9 cellular contexts compared by ENCODE assay signal in genomic region chr6:11096109-11096508, GRCh38. TPM values are rescaled to one million over a fixed set of nuclear protein-coding genes. Genes with fewer than 3 reads are reported as not detected.
A peak's percentile ranks its signal among the peaks of the same experiment; 100 is the strongest.
DNase-seq lines count a peak whose midpoint lies in the region; ATAC-seq lines count a peak whose summit lies in the region.
"Had no signal": no experiment of that assay in that cellular context is flagged by ENCODE, and none has a peak within 500 bp of the region (broad histone marks: within the 10 kb centered on the region; RNA-seq: fewer than 3 reads in every experiment).

No MANE protein-coding gene starts in this region.

- peaks cover under 1% of the 10 kb centered on the region for H3K27me3 Mint-ChIP-seq in activated T-helper 2 cell treated with anti-CD3 and anti-CD28 coated beads, Interferon-gamma antibody, Interleukin-2, Interleukin-4, amounts not matched to agents 10 μg/mL and 5 μg/mL and 100 μg/mL, durations not matched to agents 14 hours and 24 hours and 36 hours (ENCODE audit: low read depth)
- H3K27me3 Mint-ChIP-seq: B cell had no signal

- DNase-seq in NCI-H146 (lab: John Stamatoyannopoulos, UW), result peak; percentile 15
- no peak for DNase-seq in NCI-H146 treated with DMSO at 0.1 percent for 48 hours (lab: John Stamatoyannopoulos, UW; ENCODE audit: unreplicated experiment)
- DNase-seq in M059J (ENCODE audit: low read depth), result peak; percentile 36
- DNase-seq in activated T-helper 2 cell treated with anti-CD3 and anti-CD28 coated beads, Interferon-gamma antibody, Interleukin-2, Interleukin-4, amounts not matched to agents 10 μg/mL and 5 μg/mL and 100 μg/mL, durations not matched to agents 14 hours and 24 hours and 36 hours (ENCODE audit: low spot score), result no peak
- DNase-seq in kidney glomerular epithelial cell (lab: John Stamatoyannopoulos, UW), result peak; percentile 4
- no peak for DNase-seq in NCI-H1105 (lab: John Stamatoyannopoulos, UW)

- no peak overlapping the region for H3K4me3 Mint-ChIP-seq in activated T-helper 2 cell treated with anti-CD3 and anti-CD28 coated beads, Interferon-gamma antibody, Interleukin-2, Interleukin-4, amounts not matched to agents 10 μg/mL and 5 μg/mL and 100 μg/mL, durations not matched to agents 14 hours and 24 hours and 36 hours (ENCODE audit: low read depth)
- H3K4me3 Mint-ChIP-seq: B cell had no signal

- H3K27ac Mint-ChIP-seq in activated T-helper 2 cell treated with anti-CD3 and anti-CD28 coated beads, Interferon-gamma antibody, Interleukin-2, Interleukin-4, amounts not matched to agents 10 μg/mL and 5 μg/mL and 100 μg/mL, durations not matched to agents 14 hours and 24 hours and 36 hours, result peak overlapping the region; percentile 4
- H3K27ac Mint-ChIP-seq: B cell had no signal

- H3K9me3 Mint-ChIP-seq in activated T-helper 2 cell treated with anti-CD3 and anti-CD28 coated beads, Interferon-gamma antibody, Interleukin-2, Interleukin-4, amounts not matched to agents 10 μg/mL and 5 μg/mL and 100 μg/mL, durations not matched to agents 14 hours and 24 hours and 36 hours, result peaks cover 9% of the 10 kb centered on the region

- H3K36me3 Mint-ChIP-seq in activated T-helper 2 cell treated with anti-CD3 and anti-CD28 coated beads, Interferon-gamma antibody, Interleukin-2, Interleukin-4, amounts not matched to agents 10 μg/mL and 5 μg/mL and 100 μg/mL, durations not matched to agents 14 hours and 24 hours and 36 hours (ENCODE audit: low read depth), result peaks cover 28% of the 10 kb centered on the region

- intact Hi-C loops in activated T-helper 2 cell treated with anti-CD3 and anti-CD28 coated beads, Interferon-gamma antibody, Interleukin-2, Interleukin-4, amounts not matched to agents 10 μg/mL and 5 μg/mL and 100 μg/mL, durations not matched to agents 14 hours and 24 hours and 36 hours (cut with micrococcal nuclease), result loop anchor here (1.0 kb wide), 1 partner anchor 363 kb away; no protein-coding TSS in a partner anchor

- peaks cover 23% of the 10 kb centered on the region for H3K4me1 Mint-ChIP-seq in activated T-helper 2 cell treated with anti-CD3 and anti-CD28 coated beads, Interferon-gamma antibody, Interleukin-2, Interleukin-4, amounts not matched to agents 10 μg/mL and 5 μg/mL and 100 μg/mL, durations not matched to agents 14 hours and 24 hours and 36 hours (ENCODE audit: low read depth)

- ATAC-seq in GM21786 (IDR thresholded peaks at IDR 0.05; ENCODE audit: unreplicated experiment) (no peak), GM18519 (IDR thresholded peaks at IDR 0.05; ENCODE audit: low FRiP score, unreplicated experiment) (no peak)

RNA-seq across cellular contexts. Expression of gene SMIM13, which starts 2.5 kb away (rescaled TPM):
- 16.4 and 26.8 TPM in 2 replicates for total RNA-seq in M059J (2014; rRNA removed; shearing (Covaris generic))
- total RNA-seq in activated T-helper 2 cell treated with anti-CD3 and anti-CD28 coated beads, Interferon-gamma antibody, Interleukin-2, Interleukin-4, amounts not matched to agents 10 μg/mL and 5 μg/mL and 100 μg/mL, durations not matched to agents 14 hours and 24 hours and 36 hours, result 12.2 and 12.3 TPM in 2 replicates

RNA-seq across cellular contexts. Expression of gene ERVFRD-1, which starts 15.4 kb away (rescaled TPM):
- total RNA-seq in M059J (2014; rRNA removed; shearing (Covaris generic)), result not detected in 2 replicates
- not detected in 2 replicates for total RNA-seq in activated T-helper 2 cell treated with anti-CD3 and anti-CD28 coated beads, Interferon-gamma antibody, Interleukin-2, Interleukin-4, amounts not matched to agents 10 μg/mL and 5 μg/mL and 100 μg/mL, durations not matched to agents 14 hours and 24 hours and 36 hours
- total RNA-seq: B cell had no signal

RNA-seq across cellular contexts. Expression of gene ELOVL2, which starts 52.0 kb away (rescaled TPM):
- total RNA-seq in M059J (2014; rRNA removed; shearing (Covaris generic)), result 6.2 and 7.1 TPM in 2 replicates
- total RNA-seq in activated T-helper 2 cell treated with anti-CD3 and anti-CD28 coated beads, Interferon-gamma antibody, Interleukin-2, Interleukin-4, amounts not matched to agents 10 μg/mL and 5 μg/mL and 100 μg/mL, durations not matched to agents 14 hours and 24 hours and 36 hours, result not detected in 2 replicates
- total RNA-seq: B cell had no signal

Comparison
In these comparisons a context has a peak if more than half of its experiments do, and no peak if none do; other contexts are left out.
1. DNase-seq: peak in NCI-H146 (single experiment), M059J (single experiment) and kidney glomerular epithelial cell (single experiment); none in NCI-H146 treated with DMSO at 0.1 percent for 48 hours (single experiment), activated T-helper 2 cell treated with anti-CD3 and anti-CD28 coated beads, Interferon-gamma antibody, Interleukin-2, Interleukin-4, amounts not matched to agents 10 μg/mL and 5 μg/mL and 100 μg/mL, durations not matched to agents 14 hours and 24 hours and 36 hours (single experiment) and NCI-H1105 (single experiment).